In genomic region chr6:111492499-111492898, GRCh38 we compare ENCODE assay signal across 11 cellular contexts.
"Had no signal": no experiment of that assay in that cellular context is flagged by ENCODE, and none has a peak within 500 bp of the region (broad histone marks: within the 10 kb centered on the region; RNA-seq: fewer than 3 reads in every experiment).

No MANE protein-coding gene starts in this region.

- DNase-seq: GM23248, GOT3, H7, H9, HCEC 1CT, HFFc6 had no signal

- H3K4me2 ChIP-seq: GM23338 had no signal

- H2AFZ ChIP-seq: GM23248, GM23338 had no signal

- FAIRE-seq: H1, H54 had no signal

- H3K36me3 ChIP-seq: HAP-1 had no signal

- H3K27ac ChIP-seq: GM23248 had no signal

- ATAC-seq: GM23338, HCT116 had no signal

- H3K4me3 ChIP-seq: GM23248, GM23338, HAP-1 had no signal

- H3K9me3 ChIP-seq: HAP-1 had no signal

- H3K9ac ChIP-seq: GM23248 had no signal
